ENCODE assay signal across 9 cellular contexts in genomic region chr9:37410969-37411785, GRCh38. TPM values are rescaled to one million over a fixed set of nuclear protein-coding genes. Genes with fewer than 3 reads are reported as not detected.
DNase-seq lines count a peak whose midpoint lies in the region; ATAC-seq and TF ChIP-seq lines count a peak whose summit lies in the region.
"Had no signal": no experiment of that assay in that cellular context is flagged by ENCODE, and none has a peak within 500 bp of the region (broad histone marks: within the 10 kb centered on the region; RNA-seq: fewer than 3 reads in every experiment).

No MANE protein-coding gene starts in this region.

- H3K27ac ChIP-seq in stomach = no peak overlapping the region
- H3K27ac ChIP-seq: HL-60 had no signal

- TF ChIP-seq EP300 in stomach (IDR thresholded peaks at IDR 0.05) = no peak

- H3K9me3 ChIP-seq in stomach = no peaks in the 10 kb centered on the region

- in situ Hi-C loops in astrocyte of the cerebellum (cut with HindIII; ENCODE audit: low sequenced_read_pairs) = no loop called here
- in situ Hi-C loops in KBM-7 (cut with MboI; ENCODE audit: low pct_unique_long_range_greater_than_20kb, low sequenced_read_pairs) = no loop called here

- TF ChIP-seq POLR2A in stomach (IDR thresholded peaks at IDR 0.05) = no peak

- peaks cover 0 to 11% (median 6%) of the 10 kb centered on the region in 4 donors for H3K4me1 ChIP-seq in stomach

- DNase-seq in stimulated activated CD4-positive, alpha-beta T cell treated with anti-CD3 and anti-CD28 coated beads, Interleukin-12 subunit alpha, Interleukin-12 subunit beta, amount 100 ng/mL, for 48 hours (ENCODE audit: low read depth in 2 of 3, low spot score in 1 of 3) = peak; percentile 14 to 35 (median 24)
- no peak for DNase-seq in stimulated activated CD4-positive, alpha-beta T cell treated with anti-CD3 and anti-CD28 coated beads, Interleukin-12 subunit alpha, Interleukin-12 subunit beta, amount 100 ng/mL, for 4 hours
- no peak for DNase-seq in astrocyte of the cerebellum (ENCODE audit: low read depth)
- peak; percentile 36 for DNase-seq in stimulated activated CD4-positive, alpha-beta T cell treated with anti-CD3 and anti-CD28 coated beads, Interleukin-2, amount 100 ng/mL, for 24 hours
- no peak for DNase-seq in globus pallidus (ENCODE audit: low spot score)
- no peak for DNase-seq in stomach
- DNase-seq in KBM-7 = no peak

- intact Hi-C loops in stomach (cut with DNase I; ENCODE audit: low total_unique reads) = loop anchor here (10.0 kb wide), 1 partner anchor 64 kb away; no protein-coding TSS in a partner anchor

- H3K36me3 ChIP-seq in stomach = no peaks in the 10 kb centered on the region

- peak; percentile 47 for TF ChIP-seq CTCF in astrocyte of the cerebellum (IDR thresholded peaks at IDR 0.05; ENCODE audit: low read depth, low read length, missing control alignments)
- TF ChIP-seq CTCF in stomach (IDR thresholded peaks at IDR 0.05) = no peak

- ATAC-seq in HG03108 (IDR thresholded peaks at IDR 0.05; ENCODE audit: unreplicated experiment) = peak; percentile 24

- 74 to 87% (median 84%) methylated on average over 11 to 12 of the region's 13 CpGs for WGBS in stomach, 5 donors

- no peak overlapping the region for H3K4me3 ChIP-seq in astrocyte of the cerebellum (ENCODE audit: low read depth, low read length)
- H3K4me3 ChIP-seq in stomach = no peak overlapping the region

- no peaks in the 10 kb centered on the region for H3K27me3 ChIP-seq in stomach

RNA-seq across cellular contexts. Expression of gene GRHPR, which starts 11.3 kb away (rescaled TPM):
- total RNA-seq in stomach = 100 to 1,000 TPM in 1 of 5 donors, 10 to 100 TPM in 4; 48.7 to 107 (median 76.8) TPM
- 100 to 1,000 TPM in 1 of 3 donors, 10 to 100 TPM in 2; 76.3 to 111 (median 86.0) TPM for polyA plus RNA-seq in stomach

RNA-seq across cellular contexts. Expression of gene ZBTB5, which starts 54.1 kb away (rescaled TPM):
- 10 to 100 TPM in 3 of 5 donors, 1 to 10 TPM in 1, not detected in 1; 6.7 to 16.5 (median 13.8) TPM for total RNA-seq in stomach
- 1 to 10 TPM; 2.2 to 3.9 (median 2.6) TPM for polyA plus RNA-seq in stomach

Comparison
In these comparisons a context has a peak if more than half of its experiments do, and no peak if none do; other contexts are left out.
1. DNase-seq: peak in stimulated activated CD4-positive, alpha-beta T cell treated with anti-CD3 and anti-CD28 coated beads, Interleukin-12 subunit alpha, Interleukin-12 subunit beta, amount 100 ng/mL, for 48 hours (3 of 3) and stimulated activated CD4-positive, alpha-beta T cell treated with anti-CD3 and anti-CD28 coated beads, Interleukin-2, amount 100 ng/mL, for 24 hours (2 of 2); none in stimulated activated CD4-positive, alpha-beta T cell treated with anti-CD3 and anti-CD28 coated beads, Interleukin-12 subunit alpha, Interleukin-12 subunit beta, amount 100 ng/mL, for 4 hours (single experiment), astrocyte of the cerebellum (single experiment), globus pallidus (single experiment), stomach (single experiment) and KBM-7 (single experiment).